Comparison of ENCODE assay signal across 20 cellular contexts in the genomic region with DNA sequence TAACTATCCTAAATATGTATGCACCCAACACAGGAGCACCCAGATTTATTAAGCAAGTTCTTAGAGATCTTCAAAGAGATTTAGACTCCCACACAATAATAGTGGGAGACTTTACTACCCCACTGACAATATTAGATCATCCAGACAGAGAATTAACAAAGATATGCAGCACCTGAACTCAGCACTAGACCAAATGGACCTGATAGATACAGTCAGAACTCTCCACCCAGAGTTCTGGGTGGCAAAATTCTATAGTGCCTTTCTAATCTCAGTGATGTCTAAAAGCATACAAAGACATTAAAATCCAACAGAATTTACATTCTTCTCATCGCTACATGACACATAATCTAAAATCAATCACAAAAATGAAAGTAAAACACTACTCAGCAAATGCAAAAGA.
"Had no signal": no experiment of that assay in that cellular context is flagged by ENCODE, and none has a peak within 500 bp of the region (broad histone marks: within the 10 kb centered on the region; RNA-seq: fewer than 3 reads in every experiment).

No MANE protein-coding gene starts in this region.

- H3K4me3 Mint-ChIP-seq: mesothelial cell of epicardium, naive B cell had no signal

- ATAC-seq: gastrocnemius medialis, heart right ventricle, left cardiac atrium, lower lobe of right lung, mucosa of descending colon had no signal

- H3K36me3 Mint-ChIP-seq: mesothelial cell of epicardium, naive B cell had no signal

- H3K27me3 ChIP-seq: dorsolateral prefrontal cortex, esophagus muscularis mucosa, gastrocnemius medialis, heart right ventricle had no signal

- H3K36me3 ChIP-seq: esophagus muscularis mucosa, gastrocnemius medialis, heart right ventricle, left ventricle myocardium inferior, lower lobe of right lung had no signal

- H3K4me3 ChIP-seq: coronary artery, dorsolateral prefrontal cortex, esophagus muscularis mucosa, gastrocnemius medialis, heart right ventricle, left ventricle myocardium inferior, lower lobe of right lung, mucosa of descending colon had no signal

- DNase-seq: dermis blood vessel endothelial cell; dorsolateral prefrontal cortex; effector CD4-positive, alpha-beta T cell; effector memory CD4-positive, alpha-beta T cell; foreskin fibroblast; foreskin melanocyte; gastrocnemius medialis; glutamatergic neuron; head of caudate nucleus; heart right ventricle; hippocampal formation; left cardiac atrium; left ventricle myocardium inferior; lower lobe of right lung; mesenchymal stem cell; mucosa of descending colon; naive B cell had no signal

- H3K27me3 Mint-ChIP-seq: naive B cell had no signal

- H3K27ac Mint-ChIP-seq: mesothelial cell of epicardium, naive B cell had no signal

- H3K4me1 Mint-ChIP-seq: mesothelial cell of epicardium, naive B cell had no signal

- H3K27ac ChIP-seq: coronary artery, dorsolateral prefrontal cortex, esophagus muscularis mucosa, gastrocnemius medialis, heart right ventricle, left ventricle myocardium inferior, lower lobe of right lung had no signal

- H3K9me3 ChIP-seq: gastrocnemius medialis, lower lobe of right lung, mucosa of descending colon had no signal

- H3K4me1 ChIP-seq: esophagus muscularis mucosa, gastrocnemius medialis, heart right ventricle, left ventricle myocardium inferior, lower lobe of right lung had no signal
